ENCODE assay signal across 8 cellular contexts in the genomic region with DNA sequence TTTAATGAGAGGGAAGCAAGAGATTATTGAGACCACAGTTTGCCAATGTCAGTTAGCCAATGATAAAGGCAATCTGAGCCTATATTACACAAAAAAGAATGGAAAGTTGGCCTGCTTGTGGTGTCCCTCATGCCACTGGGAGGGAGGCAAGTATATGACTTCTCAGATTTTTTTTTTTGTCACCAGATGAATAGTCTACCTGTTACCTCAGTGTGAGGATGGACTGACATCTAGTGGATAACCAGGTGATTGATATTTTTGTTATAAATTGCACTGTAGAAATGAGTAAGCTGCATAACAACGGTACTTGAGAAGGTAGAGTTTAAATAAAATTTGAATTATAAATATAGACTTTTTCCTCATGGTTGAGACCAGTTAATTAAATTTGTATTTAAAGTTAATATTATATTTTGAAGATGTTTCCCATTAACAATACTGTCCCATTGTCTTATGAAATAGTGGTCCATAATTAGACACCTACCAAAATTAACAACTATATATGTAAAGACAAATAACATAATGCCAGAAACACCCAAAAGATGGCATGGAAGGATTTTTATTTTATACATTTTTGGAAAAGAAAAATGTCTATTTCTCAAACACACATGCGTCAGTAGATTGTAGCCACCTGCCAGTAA.
DNase-seq lines count a peak whose midpoint lies in the region; ATAC-seq, FAIRE-seq and TF ChIP-seq lines count a peak whose summit lies in the region.

No MANE protein-coding gene starts in this region.

- H3K4me3 Mint-ChIP-seq in activated naive CD4-positive, alpha-beta T cell treated with anti-CD3 and anti-CD28 coated beads, Interleukin-2, amount 10 ng/mL, durations not matched to agents 7 days and 5 days = no peak overlapping the region
- no peak overlapping the region for H3K4me3 Mint-ChIP-seq in activated naive CD4-positive, alpha-beta T cell treated with anti-CD3 and anti-CD28 coated beads for 36 hours

- no peak overlapping the region for H3K9ac ChIP-seq in kidney (ENCODE audit: low read length in 2 of 2)

- no peak overlapping the region for H3K27ac Mint-ChIP-seq in activated naive CD4-positive, alpha-beta T cell treated with anti-CD3 and anti-CD28 coated beads, Interleukin-2, amount 10 ng/mL, durations not matched to agents 7 days and 5 days
- H3K27ac Mint-ChIP-seq in activated naive CD4-positive, alpha-beta T cell treated with anti-CD3 and anti-CD28 coated beads for 36 hours = no peak overlapping the region

- no peaks in the 10 kb centered on the region for H3K27me3 Mint-ChIP-seq in activated naive CD4-positive, alpha-beta T cell treated with anti-CD3 and anti-CD28 coated beads, Interleukin-2, amount 10 ng/mL, durations not matched to agents 7 days and 5 days
- no peaks in the 10 kb centered on the region for H3K27me3 Mint-ChIP-seq in activated naive CD4-positive, alpha-beta T cell treated with anti-CD3 and anti-CD28 coated beads for 36 hours (ENCODE audit: low read depth)

- WGBS in adrenal gland, 4 donors = 66 to 82% (median 71%) methylated on average over 2 of the region's 2 CpGs

- H3K4me1 ChIP-seq in adrenal gland (replicated peaks in 1 of 2) (no peaks in the 10 kb centered on the region), kidney (ENCODE audit: control insufficient read depth in 1 of 2, insufficient read depth in 1 of 2, low read depth in 1 of 2, low read length in 2 of 2) (no peaks in the 10 kb centered on the region)

- no peaks in the 10 kb centered on the region for H3K4me1 Mint-ChIP-seq in activated naive CD4-positive, alpha-beta T cell treated with anti-CD3 and anti-CD28 coated beads, Interleukin-2, amount 10 ng/mL, durations not matched to agents 7 days and 5 days
- H3K4me1 Mint-ChIP-seq in activated naive CD4-positive, alpha-beta T cell treated with anti-CD3 and anti-CD28 coated beads for 36 hours (ENCODE audit: low read depth) = no peaks in the 10 kb centered on the region

- H3K9me3 ChIP-seq in adrenal gland (replicated peaks in 1 of 3) (no peaks in the 10 kb centered on the region), kidney (ENCODE audit: control insufficient read depth in 1 of 2, low read length in 2 of 2) (no peaks in the 10 kb centered on the region)

- intact Hi-C loops in adrenal gland (cut with DNase I) = loop anchor here in 1 of 2 donors (10.0 kb wide), 1 partner anchor 367 kb away; no protein-coding TSS in a partner anchor
- intact Hi-C loops in kidney (cut with DNase I) = no loop called here
- intact Hi-C loops in activated naive CD4-positive, alpha-beta T cell treated with anti-CD3 and anti-CD28 coated beads for 36 hours (cut with micrococcal nuclease) = loop anchor here (1.0 to 5.0 kb wide), 6 partner anchors 162 to 1089 kb away; no protein-coding TSS in a partner anchor

- H3K36me3 ChIP-seq in adrenal gland (replicated peaks in 1 of 2) = no peaks in the 10 kb centered on the region
- no peaks in the 10 kb centered on the region for H3K36me3 ChIP-seq in kidney (ENCODE audit: control insufficient read depth in 1 of 2, insufficient read depth in 2 of 2, low read length in 2 of 2)

- H3K4me3 ChIP-seq in adrenal gland (no peak overlapping the region), kidney (ENCODE audit: low read length in 2 of 2) (no peak overlapping the region)

- ATAC-seq in GM18907 (IDR thresholded peaks at IDR 0.05; ENCODE audit: unreplicated experiment) = peak; percentile 68

- CTCF ChIA-PET in activated naive CD4-positive, alpha-beta T cell treated with anti-CD3 and anti-CD28 coated beads, Interleukin-2, amount 10 ng/mL, durations not matched to agents 7 days and 5 days (lab: Charles Lee) = interaction anchor here (0.6 to 1.8 kb wide), 8 partner anchors 9 to 1089 kb away, joined by 3 to 6 read pairs (median 4); no protein-coding TSS in a partner anchor
- CTCF ChIA-PET in activated naive CD4-positive, alpha-beta T cell treated with anti-CD3 and anti-CD28 coated beads for 36 hours (lab: Charles Lee) = interaction anchor here (0.6 to 1.2 kb wide), 8 partner anchors 58 to 1023 kb away, joined by 3 to 7 read pairs (median 3); no protein-coding TSS in a partner anchor

- DNase-seq in COLO829 (ENCODE audit: low spot score) (peak; percentile 49), HS-27A (ENCODE audit: low read depth) (peak; percentile 31), adrenal gland (no peak), kidney (no peak), NCI-H1930 (lab: John Stamatoyannopoulos, UW) (no peak)
- DNase-seq in activated naive CD4-positive, alpha-beta T cell treated with anti-CD3 and anti-CD28 coated beads, Interleukin-2, amount 10 ng/mL, durations not matched to agents 7 days and 5 days = no peak
- DNase-seq in activated naive CD4-positive, alpha-beta T cell treated with anti-CD3 and anti-CD28 coated beads for 36 hours = no peak

- H3K9me3 Mint-ChIP-seq in activated naive CD4-positive, alpha-beta T cell treated with anti-CD3 and anti-CD28 coated beads, Interleukin-2, amount 10 ng/mL, durations not matched to agents 7 days and 5 days = peaks cover 3% of the 10 kb centered on the region
- H3K9me3 Mint-ChIP-seq in activated naive CD4-positive, alpha-beta T cell treated with anti-CD3 and anti-CD28 coated beads for 36 hours = no peaks in the 10 kb centered on the region

- TF ChIP-seq POLR2A in adrenal gland (IDR thresholded peaks at IDR 0.05) = no peak

- peaks cover 4% of the 10 kb centered on the region for H3K36me3 Mint-ChIP-seq in activated naive CD4-positive, alpha-beta T cell treated with anti-CD3 and anti-CD28 coated beads, Interleukin-2, amount 10 ng/mL, durations not matched to agents 7 days and 5 days
- no peaks in the 10 kb centered on the region for H3K36me3 Mint-ChIP-seq in activated naive CD4-positive, alpha-beta T cell treated with anti-CD3 and anti-CD28 coated beads for 36 hours (ENCODE audit: low read depth)

- no peaks in the 10 kb centered on the region for H3K27me3 ChIP-seq in adrenal gland

- TF ChIP-seq CTCF in adrenal gland (IDR thresholded peaks at IDR 0.05) (peak; percentile 13 to 66 (median 55)), kidney (IDR thresholded peaks at IDR 0.05; ENCODE audit: borderline replicate concordance, extremely low read depth, insufficient read depth) (peak; percentile 61)

- H3K27ac ChIP-seq in adrenal gland (no peak overlapping the region), kidney (ENCODE audit: low read depth in 2 of 2, low read length in 2 of 2) (no peak overlapping the region)

- FAIRE-seq in kidney (lab: Jason Lieb, UNC) = peak; percentile 69

Comparison
In these comparisons a context has a peak if more than half of its experiments do, and no peak if none do; other contexts are left out.
1. DNase-seq: peak in COLO829 (single experiment) and HS-27A (single experiment); none in adrenal gland (0 of 7), kidney (single experiment), NCI-H1930 (0 of 2), activated naive CD4-positive, alpha-beta T cell treated with anti-CD3 and anti-CD28 coated beads, Interleukin-2, amount 10 ng/mL, durations not matched to agents 7 days and 5 days (single experiment) and activated naive CD4-positive, alpha-beta T cell treated with anti-CD3 and anti-CD28 coated beads for 36 hours (single experiment).